Comparison of ENCODE assay signal across 19 cellular contexts in genomic region chr4:69823048-69823447, GRCh38. TPM values are rescaled to one million over a fixed set of nuclear protein-coding genes. Genes with fewer than 3 reads are reported as not detected.
DNase-seq lines count a peak whose midpoint lies in the region; ATAC-seq and TF ChIP-seq lines count a peak whose summit lies in the region.
"Had no signal": no experiment of that assay in that cellular context is flagged by ENCODE, and none has a peak within 500 bp of the region (broad histone marks: within the 10 kb centered on the region; RNA-seq: fewer than 3 reads in every experiment).

No MANE protein-coding gene starts in this region.

- no peaks in the 10 kb centered on the region for H3K4me1 ChIP-seq in adrenal gland (replicated peaks in 1 of 2)
- H3K4me1 ChIP-seq: ascending aorta, SJCRH30 had no signal

- no peaks in the 10 kb centered on the region for H3K36me3 ChIP-seq in adrenal gland (replicated peaks in 1 of 2)
- H3K36me3 ChIP-seq: ascending aorta, MG63, SJCRH30, thoracic aorta had no signal

- no peaks in the 10 kb centered on the region for H3K9me3 ChIP-seq in adrenal gland (replicated peaks in 1 of 3)
- H3K9me3 ChIP-seq: ascending aorta, MG63, SJCRH30, thoracic aorta had no signal

- intact Hi-C loops in adrenal gland (cut with DNase I): no loop called here

- ATAC-seq in GM18505 (IDR thresholded peaks at IDR 0.05; ENCODE audit: unreplicated experiment) (peak; percentile 12), GM19463 (IDR thresholded peaks at IDR 0.05; ENCODE audit: unreplicated experiment) (peak; percentile 15), HG03432 (IDR thresholded peaks at IDR 0.05; ENCODE audit: unreplicated experiment) (peak; percentile 27), left lobe of liver (peak; percentile 11), HG03095 (IDR thresholded peaks at IDR 0.05; ENCODE audit: unreplicated experiment) (no peak)
- ATAC-seq: effector memory CD8-positive, alpha-beta T cell had no signal

- no peak for TF ChIP-seq POLR2A in GM18505 (IDR thresholded peaks at IDR 0.05; ENCODE audit: borderline replicate concordance, extremely low read depth, insufficient read depth, insufficient read length)
- no peak for TF ChIP-seq POLR2A in adrenal gland (IDR thresholded peaks at IDR 0.05)

- DNase-seq in left lobe of liver (ENCODE audit: low spot score): no peak
- no peak for DNase-seq in NCI-H2227 treated with DMSO at 0.1 percent for 48 hours (lab: John Stamatoyannopoulos, UW)
- DNase-seq in DMS53 (lab: John Stamatoyannopoulos, UW): no peak
- DNase-seq in adrenal gland: no peak
- DNase-seq: cerebellar nuclear complex; effector memory CD8-positive, alpha-beta T cell; glutamatergic neuron; NCI-H2171 treated with DMSO at 0.1 percent for 48 hours had no signal

- no peaks in the 10 kb centered on the region for H3K27me3 ChIP-seq in adrenal gland
- H3K27me3 ChIP-seq: ascending aorta, MG63, SJCRH30 had no signal

- 72 to 84% (median 75%) methylated on average over 4 of the region's 4 CpGs for WGBS in adrenal gland, 4 donors

- H3K4me3 ChIP-seq in adrenal gland: no peak overlapping the region
- H3K4me3 ChIP-seq: ascending aorta, MG63, SJCRH30, thoracic aorta had no signal

- no peak overlapping the region for H3K27ac ChIP-seq in adrenal gland
- H3K27ac ChIP-seq: ascending aorta, SJCRH30, thoracic aorta had no signal

- TF ChIP-seq CTCF in adrenal gland (IDR thresholded peaks at IDR 0.05): no peak

RNA-seq across cellular contexts. Expression of gene SULT1E1, which starts 36.9 kb away (rescaled TPM):
- total RNA-seq in left lobe of liver: 11.1 TPM
- total RNA-seq in adrenal gland: 10 to 100 TPM in 5 of 8 donors, 1 to 10 TPM in 3; 8.0 to 51.3 (median 16.0) TPM
- polyA plus RNA-seq in adrenal gland: 10 to 100 TPM; 14.5 to 33.0 (median 24.1) TPM
- total RNA-seq: activated CD8-positive, alpha-beta T cell treated with anti-CD3 and anti-CD28 coated beads, Interleukin-2, amount 10 ng/mL, durations not matched to agents 7 days and 5 days; ascending aorta; CD8-positive, alpha-beta memory T cell; IMR-90; SJCRH30 had no signal
- polyA plus RNA-seq: CD8-positive, alpha-beta memory T cell; IMR-90 had no signal
